In the genomic region with DNA sequence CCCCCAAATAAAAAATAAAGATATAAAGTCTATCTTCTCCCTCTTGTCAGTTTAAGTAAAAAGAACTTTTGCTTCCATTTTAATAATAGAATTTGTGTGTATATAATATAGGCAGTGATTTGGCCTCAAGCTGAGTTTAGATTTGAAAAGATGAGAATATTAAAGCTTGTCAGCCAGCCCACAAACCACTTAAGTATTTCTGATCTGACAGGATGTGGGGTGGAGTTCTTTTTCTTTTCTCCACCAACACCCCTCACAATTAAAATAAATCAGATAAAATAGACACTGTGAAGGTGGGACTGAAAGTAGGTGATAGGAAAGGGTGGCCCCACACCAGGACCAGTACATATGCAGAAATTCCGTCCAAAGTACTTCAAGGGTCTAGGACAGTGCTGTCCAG, we compare ENCODE assay signal across 18 cellular contexts.
DNase-seq lines count a peak whose midpoint lies in the region; ATAC-seq and TF ChIP-seq lines count a peak whose summit lies in the region.
"Had no signal": no experiment of that assay in that cellular context is flagged by ENCODE, and none has a peak within 500 bp of the region (broad histone marks: within the 10 kb centered on the region; RNA-seq: fewer than 3 reads in every experiment).

No MANE protein-coding gene starts in this region.

- TF ChIP-seq POLR2A in vagina (IDR thresholded peaks at IDR 0.05) = no peak

- H3K9me3 ChIP-seq in HUES48 (ENCODE audit: control insufficient read depth, insufficient read depth, low read length) = no peaks in the 10 kb centered on the region
- H3K9me3 ChIP-seq in vagina = no peaks in the 10 kb centered on the region

- H3K4me1 ChIP-seq in HUES48 (ENCODE audit: control insufficient read depth, insufficient read depth, low read length) = peaks cover 24% of the 10 kb centered on the region
- H3K4me1 ChIP-seq in vagina = peaks cover 6% of the 10 kb centered on the region

- H3K27me3 ChIP-seq in HUES48 (ENCODE audit: control insufficient read depth, insufficient read depth, low read length) = no peaks in the 10 kb centered on the region
- H3K27me3 ChIP-seq in vagina = no peaks in the 10 kb centered on the region

- no peaks in the 10 kb centered on the region for H3K36me3 ChIP-seq in HUES48 (ENCODE audit: control insufficient read depth, insufficient read depth, low read length)
- no peaks in the 10 kb centered on the region for H3K36me3 ChIP-seq in vagina

- no peak overlapping the region for H3K27ac Mint-ChIP-seq in stimulated activated naive CD8-positive, alpha-beta T cell treated with anti-CD3 and anti-CD28 coated beads, Interleukin-15, amount 100 ng/mL, for 72 hours
- H3K27ac Mint-ChIP-seq in central memory CD8-positive, alpha-beta T cell (ENCODE audit: low read depth) = peak overlapping the region; percentile 84

- H3K9me3 Mint-ChIP-seq in stimulated activated naive CD8-positive, alpha-beta T cell treated with anti-CD3 and anti-CD28 coated beads, Interleukin-15, amount 100 ng/mL, for 72 hours = peaks cover 0 to 7% of the 10 kb centered on the region in 2 donors
- H3K9me3 Mint-ChIP-seq in central memory CD8-positive, alpha-beta T cell = no peaks in the 10 kb centered on the region

- H3K4me3 Mint-ChIP-seq in stimulated activated naive CD8-positive, alpha-beta T cell treated with anti-CD3 and anti-CD28 coated beads, Interleukin-15, amount 100 ng/mL, for 72 hours = no peak overlapping the region
- H3K4me3 Mint-ChIP-seq in central memory CD8-positive, alpha-beta T cell = peak overlapping the region; percentile 40

- peak overlapping the region; percentile 44 for H3K27ac ChIP-seq in HUES48 (ENCODE audit: low read depth, low read length)
- no peak overlapping the region for H3K27ac ChIP-seq in vagina
- H3K27ac ChIP-seq: C4-2B, KMS-11, PC-9, RWPE1 had no signal

- H3K4me1 Mint-ChIP-seq in stimulated activated naive CD8-positive, alpha-beta T cell treated with anti-CD3 and anti-CD28 coated beads, Interleukin-15, amount 100 ng/mL, for 72 hours = peaks cover 27% of the 10 kb centered on the region
- H3K4me1 Mint-ChIP-seq in central memory CD8-positive, alpha-beta T cell = peaks cover 25% of the 10 kb centered on the region

- no peak for TF ChIP-seq CTCF in vagina (IDR thresholded peaks at IDR 0.05)

- H3K27me3 Mint-ChIP-seq in stimulated activated naive CD8-positive, alpha-beta T cell treated with anti-CD3 and anti-CD28 coated beads, Interleukin-15, amount 100 ng/mL, for 72 hours = peaks cover 7% of the 10 kb centered on the region
- H3K27me3 Mint-ChIP-seq in central memory CD8-positive, alpha-beta T cell = no peaks in the 10 kb centered on the region

- peak; percentile 50 for ATAC-seq in stimulated activated naive CD8-positive, alpha-beta T cell treated with anti-CD3 and anti-CD28 coated beads, Interleukin-15, amount 100 ng/mL, for 72 hours
- no peak for ATAC-seq in stimulated activated naive CD8-positive, alpha-beta T cell treated with anti-CD3 and anti-CD28 coated beads, Interleukin-15, Interleukin-2, amounts not matched to agents 100 U/mL and 50 U/mL, for 24 hours
- peak; percentile 69 for ATAC-seq in central memory CD8-positive, alpha-beta T cell (replicated peaks; ENCODE audit: extremely low read depth, poor library complexity, severe bottlenecking)
- ATAC-seq: SK-N-SH treated with all-trans-retinoic acid at 6 μM for 48 hours had no signal

- H3K4me3 ChIP-seq in HUES48 (ENCODE audit: low read depth, low read length) (no peak overlapping the region), vagina (no peak overlapping the region)
- H3K4me3 ChIP-seq: PC-9 had no signal

- intact Hi-C loops in vagina (cut with DNase I) = no loop called here

- H3K36me3 Mint-ChIP-seq in central memory CD8-positive, alpha-beta T cell (ENCODE audit: insufficient read depth) = no peaks in the 10 kb centered on the region

- no peak for DNase-seq in stimulated activated naive CD8-positive, alpha-beta T cell treated with anti-CD3 and anti-CD28 coated beads, Interleukin-15, amount 100 ng/mL, for 72 hours
- DNase-seq in stimulated activated naive CD8-positive, alpha-beta T cell treated with anti-CD3 and anti-CD28 coated beads, Interleukin-15, Interleukin-2, amounts not matched to agents 100 U/mL and 50 U/mL, for 24 hours = no peak
- DNase-seq in central memory CD8-positive, alpha-beta T cell (ENCODE audit: low spot score in 2 of 2) = no peak
- DNase-seq in vagina (ENCODE audit: extremely low spot score in 2 of 2) (no peak), NCI-H2081 (lab: John Stamatoyannopoulos, UW) (no peak), NCI-H1417 (lab: John Stamatoyannopoulos, UW) (no peak)
- DNase-seq: EL, MV-4-11, NCI-H187 treated with DMSO at 0.1 percent for 48 hours, NCI-H345, NCI-H524 treated with DMSO at 0.1 percent for 48 hours, PC-9, SIG-M5 had no signal

- no peak overlapping the region for H3K9ac ChIP-seq in HUES48 (ENCODE audit: low read depth, low read length)
- H3K9ac ChIP-seq: KMS-11 had no signal
